1 cellular context compared by ENCODE assay signal in genomic region chr9:124855944-124856773, GRCh38.
TF ChIP-seq lines count a peak whose summit lies in the region.

No MANE protein-coding gene starts in this region.

TF ChIP-seq in HEK293, 187 proteins besides CTCF, POLR2A, EP300 and RAD21 (continued from another document):
- TF ChIP-seq, protein P1, sequence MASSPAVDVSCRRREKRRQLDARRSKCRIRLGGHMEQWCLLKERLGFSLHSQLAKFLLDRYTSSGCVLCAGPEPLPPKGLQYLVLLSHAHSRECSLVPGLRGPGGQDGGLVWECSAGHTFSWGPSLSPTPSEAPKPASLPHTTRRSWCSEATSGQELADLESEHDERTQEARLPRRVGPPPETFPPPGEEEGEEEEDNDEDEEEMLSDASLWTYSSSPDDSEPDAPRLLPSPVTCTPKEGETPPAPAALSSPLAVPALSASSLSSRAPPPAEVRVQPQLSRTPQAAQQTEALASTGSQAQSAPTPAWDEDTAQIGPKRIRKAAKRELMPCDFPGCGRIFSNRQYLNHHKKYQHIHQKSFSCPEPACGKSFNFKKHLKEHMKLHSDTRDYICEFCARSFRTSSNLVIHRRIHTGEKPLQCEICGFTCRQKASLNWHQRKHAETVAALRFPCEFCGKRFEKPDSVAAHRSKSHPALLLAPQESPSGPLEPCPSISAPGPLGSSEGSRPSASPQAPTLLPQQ (tag by site-specific recombination; IDR thresholded peaks at IDR 0.05) = peak; percentile 91
- peak; percentile 46 for TF ChIP-seq ZFHX2 (tag by site-specific recombination; conservative IDR thresholded peaks at IDR 0.05)
- TF ChIP-seq ZFP69B (tag by site-specific recombination; IDR thresholded peaks at IDR 0.05) = peak; percentile 84
- TF ChIP-seq ZNF785 (tag by site-specific recombination; IDR thresholded peaks at IDR 0.05) = peak; percentile 82; the same call in 1 of the 2 replicates
- peak; percentile 8; the same call in 1 of the 2 replicates for TF ChIP-seq SP2 (tag by site-specific recombination; IDR thresholded peaks at IDR 0.05)
- 0 out of 2 replicates have a peak, but pooled peaks have one; percentile 53 for TF ChIP-seq ZBTB17 (tag by site-specific recombination; IDR thresholded peaks at IDR 0.05)
- 0 out of 2 replicates have a peak, but pooled peaks have one; percentile 36 for TF ChIP-seq ZBTB48 (tag by site-specific recombination; IDR thresholded peaks at IDR 0.05)
